ENCODE assay signal across 24 cellular contexts in genomic region chr2:55371387-55371786, GRCh38.
"Had no signal": no experiment of that assay in that cellular context is flagged by ENCODE, and none has a peak within 500 bp of the region (broad histone marks: within the 10 kb centered on the region; RNA-seq: fewer than 3 reads in every experiment).

No MANE protein-coding gene starts in this region.

- DNase-seq: activated CD4-positive, alpha-beta T cell treated with anti-CD3 and anti-CD28 coated beads for 36 hours; activated CD8-positive, alpha-beta memory T cell treated with anti-CD3 and anti-CD28 coated beads, Interleukin-2, amount 50 U/mL, for 48 hours; activated CD8-positive, alpha-beta T cell treated with anti-CD3 and anti-CD28 coated beads, Interleukin-2, amount 10 ng/mL, durations not matched to agents 7 days and 5 days; activated effector memory CD4-positive, alpha-beta T cell treated with Interleukin-2 at 50 U/mL for 16 hours; activated naive CD4-positive, alpha-beta T cell; activated T-cell treated with anti-CD3 and anti-CD28 coated beads, Interleukin-2, amount 50 U/mL, for 1 hour; amniotic stem cell; body of pancreas; central memory CD4-positive, alpha-beta T cell; MM.1S; NCI-H1105; NCI-H1436; NCI-H1694 treated with DMSO at 0.1 percent for 48 hours; NCI-H2029 treated with DMSO at 0.1 percent for 48 hours; NCI-H345; NCI-H510A; NCI-H526 treated with DMSO at 0.1 percent for 48 hours; NCI-H82; RPMI8226; T-helper 1 cell; WERI-Rb-1 had no signal

- H3K27ac Mint-ChIP-seq: activated CD4-positive, alpha-beta T cell treated with anti-CD3 and anti-CD28 coated beads for 36 hours; activated CD8-positive, alpha-beta T cell treated with anti-CD3 and anti-CD28 coated beads, Interleukin-2, amount 10 ng/mL, durations not matched to agents 7 days and 5 days; activated naive CD4-positive, alpha-beta T cell treated with anti-CD3 and anti-CD28 coated beads, Interleukin-2, amount 50 U/mL, for 24 hours had no signal

- H3K4me3 ChIP-seq: ascending aorta, body of pancreas, SK-N-MC had no signal

- H3K9me3 Mint-ChIP-seq: activated naive CD4-positive, alpha-beta T cell treated with anti-CD3 and anti-CD28 coated beads, Interleukin-2, amount 50 U/mL, for 24 hours had no signal

- H3K4me1 Mint-ChIP-seq: activated CD4-positive, alpha-beta T cell treated with anti-CD3 and anti-CD28 coated beads for 36 hours; activated naive CD4-positive, alpha-beta T cell treated with anti-CD3 and anti-CD28 coated beads, Interleukin-2, amount 50 U/mL, for 24 hours had no signal

- H3K9me3 ChIP-seq: ascending aorta, body of pancreas had no signal

- H3K27me3 ChIP-seq: ascending aorta, body of pancreas had no signal

- H3K4me1 ChIP-seq: ascending aorta, body of pancreas had no signal

- H3K27me3 Mint-ChIP-seq: activated CD4-positive, alpha-beta T cell treated with anti-CD3 and anti-CD28 coated beads for 36 hours; activated naive CD4-positive, alpha-beta T cell treated with anti-CD3 and anti-CD28 coated beads, Interleukin-2, amount 50 U/mL, for 24 hours had no signal

- H3K36me3 Mint-ChIP-seq: activated naive CD4-positive, alpha-beta T cell treated with anti-CD3 and anti-CD28 coated beads, Interleukin-2, amount 50 U/mL, for 24 hours had no signal

- H3K36me3 ChIP-seq: ascending aorta, WERI-Rb-1 had no signal

- H3K27ac ChIP-seq: ascending aorta, body of pancreas, SK-N-MC, WERI-Rb-1 had no signal

- H3K4me3 Mint-ChIP-seq: activated CD4-positive, alpha-beta T cell treated with anti-CD3 and anti-CD28 coated beads for 36 hours; activated CD8-positive, alpha-beta T cell treated with anti-CD3 and anti-CD28 coated beads, Interleukin-2, amount 10 ng/mL, durations not matched to agents 7 days and 5 days; activated naive CD4-positive, alpha-beta T cell treated with anti-CD3 and anti-CD28 coated beads, Interleukin-2, amount 50 U/mL, for 24 hours had no signal
